8 cellular contexts compared by ENCODE assay signal in genomic region chr19:46821512-46822359, GRCh38. TPM values are rescaled to one million over a fixed set of nuclear protein-coding genes. Genes with fewer than 3 reads are reported as not detected.
DNase-seq lines count a peak whose midpoint lies in the region; ATAC-seq and TF ChIP-seq lines count a peak whose summit lies in the region.

No MANE protein-coding gene starts in this region.

- H3K4me3 ChIP-seq in trophoblast cell (ENCODE audit: low read depth, low read length) (no peak overlapping the region), gastroesophageal sphincter (no peak overlapping the region), MG63 (no peak overlapping the region)

- H3K23ac ChIP-seq in trophoblast cell (ENCODE audit: low read length), result no peak overlapping the region

- H4K12ac ChIP-seq in trophoblast cell (ENCODE audit: low read depth, low read length), result no peak overlapping the region

- no CpG with 5 or more reads among the region's 16 CpGs for WGBS in trophoblast cell (ENCODE audit: extremely low coverage, insufficient coverage, insufficient read length)
- WGBS in gastroesophageal sphincter (ENCODE audit: low coverage in 1 of 2), 2 donors, result no CpG with 5 or more reads among the region's 16 CpGs

- no peak for TF ChIP-seq EP300 in gastroesophageal sphincter (IDR thresholded peaks at IDR 0.05)

- no peak overlapping the region for H2AFZ ChIP-seq in trophoblast cell (ENCODE audit: insufficient read depth, low read length, poor library complexity)

- no peak overlapping the region for H3K9ac ChIP-seq in trophoblast cell (ENCODE audit: low read length)

- no peak overlapping the region for H2AK5ac ChIP-seq in trophoblast cell (ENCODE audit: low read length)

- no peak overlapping the region for H3K4ac ChIP-seq in trophoblast cell (ENCODE audit: low read depth, low read length)

- H3K14ac ChIP-seq in trophoblast cell (ENCODE audit: low read length), result no peak overlapping the region

- H4K91ac ChIP-seq in trophoblast cell (ENCODE audit: low read depth, low read length), result peak overlapping the region; percentile 4

- H3K9me3 ChIP-seq in trophoblast cell (ENCODE audit: insufficient read depth, low read depth, low read length), result no peaks in the 10 kb centered on the region
- no peaks in the 10 kb centered on the region for H3K9me3 ChIP-seq in gastroesophageal sphincter
- no peaks in the 10 kb centered on the region for H3K9me3 ChIP-seq in MG63

- no peaks in the 10 kb centered on the region for H3K79me2 ChIP-seq in trophoblast cell (ENCODE audit: control insufficient read depth, insufficient read depth, low read length, poor library complexity)

- peak overlapping the region; percentile 7 for H3K18ac ChIP-seq in trophoblast cell (ENCODE audit: low read length)

- H3K4me2 ChIP-seq in trophoblast cell (ENCODE audit: low read length), result no peak overlapping the region

- no peak overlapping the region for H3K27ac ChIP-seq in trophoblast cell (ENCODE audit: low read depth, low read length)
- H3K27ac ChIP-seq in gastroesophageal sphincter, result no peak overlapping the region

- TF ChIP-seq CTCF in GM10266 (IDR thresholded peaks at IDR 0.05; ENCODE audit: control insufficient read depth, insufficient read depth, low read depth, missing control alignments) (no peak), gastroesophageal sphincter (IDR thresholded peaks at IDR 0.05) (no peak)

- H2BK12ac ChIP-seq in trophoblast cell (ENCODE audit: low read length), result peak overlapping the region; percentile 9

- H2BK5ac ChIP-seq in trophoblast cell (ENCODE audit: low read depth, low read length, poor library complexity), result no peak overlapping the region

- ATAC-seq in gastroesophageal sphincter, result no peak

- H3K27me3 ChIP-seq in trophoblast cell (ENCODE audit: insufficient read depth, low read length) (no peaks in the 10 kb centered on the region), gastroesophageal sphincter (no peaks in the 10 kb centered on the region), MG63 (no peaks in the 10 kb centered on the region)

- H3K36me3 ChIP-seq in trophoblast cell (ENCODE audit: control insufficient read depth in 1 of 2, insufficient read depth in 2 of 2, low read length in 2 of 2) (no peaks in the 10 kb centered on the region), gastroesophageal sphincter (no peaks in the 10 kb centered on the region), MG63 (no peaks in the 10 kb centered on the region)

- no peak for TF ChIP-seq POLR2A in gastroesophageal sphincter (IDR thresholded peaks at IDR 0.05)

- H3K79me1 ChIP-seq in trophoblast cell (ENCODE audit: low read length), result peaks cover 8% of the 10 kb centered on the region

- no peak overlapping the region for H2BK120ac ChIP-seq in trophoblast cell (ENCODE audit: insufficient read depth, low read length, poor library complexity)

- peak; percentile 51 for DNase-seq in GM10266 (ENCODE audit: extremely low spot score)
- peak; percentile 68 for DNase-seq in NCI-H69 (lab: John Stamatoyannopoulos, UW)
- DNase-seq in activated T-helper 9 cell treated with anti-CD3 and anti-CD28 coated beads, Interleukin-2, amount 50 U/mL, for 16 hours (ENCODE audit: low read depth), result peak; percentile 27
- no peak for DNase-seq in trophoblast cell
- DNase-seq in posterior cingulate gyrus, result no peak
- no peak for DNase-seq in putamen (ENCODE audit: low spot score)
- no peak for DNase-seq in MG63

- intact Hi-C loops in posterior cingulate gyrus (cut with DNase I), result no loop called here

- H3K4me1 ChIP-seq in trophoblast cell (ENCODE audit: control insufficient read depth in 1 of 2, insufficient read depth in 2 of 2, low read length in 2 of 2) (peaks cover 10 to 20% of the 10 kb centered on the region in 2 experiments), gastroesophageal sphincter (no peaks in the 10 kb centered on the region)

- H4K8ac ChIP-seq in trophoblast cell (ENCODE audit: low read depth, low read length), result no peak overlapping the region

RNA-seq across cellular contexts. Expression of gene AP2S1, which starts 28.9 kb away (rescaled TPM):
- polyA plus RNA-seq in trophoblast cell (2013), result 234 TPM in 2 replicates
- total RNA-seq in gastroesophageal sphincter, result 10 to 100 TPM; 40.6 to 76.2 (median 66.5) TPM
- 216 and 390 TPM in 2 replicates for total RNA-seq in MG63 (2014; rRNA removed; shearing (Covaris generic); ENCODE audit: low replicate concordance)

RNA-seq across cellular contexts. Expression of gene SLC1A5, which starts 33.3 kb away (rescaled TPM):
- 134 and 139 TPM in 2 replicates for polyA plus RNA-seq in trophoblast cell (2013)
- 10 to 100 TPM; 16.2 to 56.7 (median 38.8) TPM for total RNA-seq in gastroesophageal sphincter
- total RNA-seq in MG63 (2014; rRNA removed; shearing (Covaris generic); ENCODE audit: low replicate concordance), result 170 and 305 TPM in 2 replicates

RNA-seq across cellular contexts. Expression of gene ARHGAP35, which starts 39.1 kb away (rescaled TPM):
- polyA plus RNA-seq in trophoblast cell (2013), result 22.3 and 23.6 TPM in 2 replicates
- 100 to 1,000 TPM in 1 of 4 donors, 10 to 100 TPM in 3; 42.9 to 109 (median 57.6) TPM for total RNA-seq in gastroesophageal sphincter
- total RNA-seq in MG63 (2014; rRNA removed; shearing (Covaris generic); ENCODE audit: low replicate concordance), result 7.8 and 14.7 TPM in 2 replicates

Comparison
In these comparisons a context has a peak if more than half of its experiments do, and no peak if none do; other contexts are left out.
1. DNase-seq: peak in GM10266 (single experiment), NCI-H69 (single experiment) and activated T-helper 9 cell treated with anti-CD3 and anti-CD28 coated beads, Interleukin-2, amount 50 U/mL, for 16 hours (single experiment); none in trophoblast cell (0 of 2), posterior cingulate gyrus (0 of 10), putamen (single experiment) and MG63 (single experiment).